ENCODE assay signal across 4 cellular contexts in genomic region chr5:145891378-145891777, GRCh38. TPM values are rescaled to one million over a fixed set of nuclear protein-coding genes. Genes with fewer than 3 reads are reported as not detected.
"Had no signal": no experiment of that assay in that cellular context is flagged by ENCODE, and none has a peak within 500 bp of the region (broad histone marks: within the 10 kb centered on the region; RNA-seq: fewer than 3 reads in every experiment).

No MANE protein-coding gene starts in this region.

RNA-seq across cellular contexts. Expression of gene GRXCR2, which starts 18.6 kb away (rescaled TPM):
- total RNA-seq: HT-29, HT1080, IMR-90 had no signal
- polyA plus RNA-seq: IgD-negative memory B cell, IMR-90 had no signal

RNA-seq across cellular contexts. Expression of gene SH3RF2, which starts 45.0 kb away (rescaled TPM):
- polyA plus RNA-seq: IgD-negative memory B cell had no signal
